29 cellular contexts compared by ENCODE assay signal in genomic region chr2:21895200-21895599, GRCh38.
"Had no signal": no experiment of that assay in that cellular context is flagged by ENCODE, and none has a peak within 500 bp of the region (broad histone marks: within the 10 kb centered on the region; RNA-seq: fewer than 3 reads in every experiment).

No MANE protein-coding gene starts in this region.

- H3K27ac ChIP-seq: adrenal gland, ascending aorta, body of pancreas, brain microvascular endothelial cell, breast epithelium, cardiac muscle cell had no signal

- H3K9me3 ChIP-seq: adrenal gland, ascending aorta, body of pancreas, breast epithelium had no signal

- DNase-seq: activated effector memory CD4-positive, alpha-beta T cell treated with anti-CD3 and anti-CD28 coated beads, Interleukin-2, amount 50 U/mL, for 16 hours; activated effector memory CD4-positive, alpha-beta T cell treated with Interleukin-2 at 50 U/mL for 16 hours; activated gamma-delta T cell; activated gamma-delta T cell treated with Interleukin-2 at 50 U/mL for 16 hours; activated naive CD4-positive, alpha-beta T cell; activated naive CD4-positive, alpha-beta T cell treated with anti-CD3 and anti-CD28 coated beads for 36 hours; activated naive CD4-positive, alpha-beta T cell treated with anti-CD3 and anti-CD28 coated beads, Interleukin-2, amount 10 ng/mL, durations not matched to agents 7 days and 5 days; activated naive CD4-positive, alpha-beta T cell treated with anti-CD3 and anti-CD28 coated beads, Interleukin-2, amount 50 U/mL, for 16 hours; activated naive CD4-positive, alpha-beta T cell treated with Interleukin-2 at 50 U/mL for 16 hours; activated naive CD8-positive, alpha-beta T cell treated with anti-CD3 and anti-CD28 coated beads for 36 hours; activated naive CD8-positive, alpha-beta T cell treated with anti-CD3 and anti-CD28 coated beads, Interleukin-2, amount 10 ng/mL, durations not matched to agents 7 days and 5 days; activated naive CD8-positive, alpha-beta T cell treated with anti-CD3 and anti-CD28 coated beads, Interleukin-2, amount 50 U/mL, for 24 hours; activated T-cell treated with anti-CD3 and anti-CD28 coated beads, Interleukin-2, amount 50 U/mL, for 1 hour; activated T-cell treated with anti-CD3 and anti-CD28 coated beads, Interleukin-2, amount 50 U/mL, for 24 hours; activated T-cell treated with anti-CD3 and anti-CD28 coated beads, Interleukin-2, amount 50 U/mL, for 4 hours; activated T-cell treated with anti-CD3 and anti-CD28 coated beads, Interleukin-2, amount 50 U/mL, for 48 hours; activated T-cell treated with anti-CD3 and anti-CD28 coated beads, Interleukin-2, amount 50 U/mL, for 72 hours; adrenal gland; amniotic stem cell; amygdala; anterior cingulate cortex; aorta; body of pancreas; brain microvascular endothelial cell; central memory CD4-positive, alpha-beta T cell; cerebellar nuclear complex had no signal

- H3K4me3 ChIP-seq: adrenal gland, ascending aorta, body of pancreas, breast epithelium, cardiac muscle cell had no signal

- H3K36me3 ChIP-seq: adrenal gland, ascending aorta, brain microvascular endothelial cell, breast epithelium, cardiac muscle cell had no signal

- H3K27me3 ChIP-seq: adrenal gland, ascending aorta, body of pancreas, brain microvascular endothelial cell, cardiac muscle cell had no signal
